Comparison of ENCODE assay signal across 18 cellular contexts in genomic region chr9:121714873-121715272, GRCh38.
DNase-seq lines count a peak whose midpoint lies in the region; TF ChIP-seq lines count a peak whose summit lies in the region.
"Had no signal": no experiment of that assay in that cellular context is flagged by ENCODE, and none has a peak within 500 bp of the region (broad histone marks: within the 10 kb centered on the region; RNA-seq: fewer than 3 reads in every experiment).

No MANE protein-coding gene starts in this region.

- H3K79me2 ChIP-seq in osteoblast (ENCODE audit: insufficient read depth, low read length) (peaks cover 36% of the 10 kb centered on the region), neural progenitor cell (ENCODE audit: low read depth) (peaks cover 88% of the 10 kb centered on the region)

- H2AFZ ChIP-seq in osteoblast (ENCODE audit: low read length) (no peak overlapping the region), neural progenitor cell (replicated peaks) (no peak overlapping the region)
- H2AFZ ChIP-seq: GM23338 had no signal

- peaks cover 11% of the 10 kb centered on the region for H3F3A ChIP-seq in neural progenitor cell (ENCODE audit: low read depth)

- no peak overlapping the region for H3K9ac ChIP-seq in neural progenitor cell
- H3K9ac ChIP-seq: BLaER1 had no signal

- intact Hi-C loops in breast epithelium (cut with DNase I; ENCODE audit: low total_unique reads), result no loop called here
- intact Hi-C loops in MCF 10A (cut with micrococcal nuclease), result no loop called here

- H4K20me1 ChIP-seq in osteoblast (ENCODE audit: insufficient read depth, low read length) (peaks cover 42% of the 10 kb centered on the region), neural progenitor cell (ENCODE audit: low read depth) (peaks cover 98% of the 10 kb centered on the region)

- BruUV-seq in MCF 10A (replicated peaks; lab: Mats Ljungman, UMichigan), result no TSS peak

- peaks cover 13% of the 10 kb centered on the region for H3K4me1 Mint-ChIP-seq in MCF 10A (ENCODE audit: insufficient read depth, unreplicated experiment)
- H3K4me1 Mint-ChIP-seq in glutamatergic neuron (ENCODE audit: low read depth, unreplicated experiment), result peaks cover 38% of the 10 kb centered on the region
- peaks cover 30% of the 10 kb centered on the region for H3K4me1 Mint-ChIP-seq in neural progenitor cell
- H3K4me1 Mint-ChIP-seq: B cell; CD4-positive, CD25-positive, alpha-beta regulatory T cell had no signal

- H3K4me3 Mint-ChIP-seq in MCF 10A (ENCODE audit: unreplicated experiment) (no peak overlapping the region), glutamatergic neuron (ENCODE audit: unreplicated experiment) (no peak overlapping the region), neural progenitor cell (no peak overlapping the region)
- H3K4me3 Mint-ChIP-seq: B cell; CD4-positive, CD25-positive, alpha-beta regulatory T cell; CD8-positive, alpha-beta T cell; GM23338; H9 had no signal

- POLR2A ChIA-PET in MCF 10A (lab: Yijun Ruan, JAX), result no interaction called here

- no peak overlapping the region for H3K4me2 ChIP-seq in osteoblast (ENCODE audit: insufficient read depth, low read length)
- H3K4me2 ChIP-seq in neural progenitor cell, result no peak overlapping the region
- H3K4me2 ChIP-seq: BLaER1, GM23338 had no signal

- H3K36me3 Mint-ChIP-seq in MCF 10A (ENCODE audit: insufficient read depth, unreplicated experiment) (no peaks in the 10 kb centered on the region), glutamatergic neuron (ENCODE audit: unreplicated experiment) (no peaks in the 10 kb centered on the region), neural progenitor cell (peaks cover 14% of the 10 kb centered on the region)
- H3K36me3 Mint-ChIP-seq: CD4-positive, CD25-positive, alpha-beta regulatory T cell; CD8-positive, alpha-beta T cell had no signal

- H3K36me3 ChIP-seq in breast epithelium, result no peaks in the 10 kb centered on the region
- no peaks in the 10 kb centered on the region for H3K36me3 ChIP-seq in osteoblast (ENCODE audit: insufficient read depth, low read length)
- H3K36me3 ChIP-seq in neural progenitor cell, result no peaks in the 10 kb centered on the region

- CTCF ChIA-PET in MCF 10A (lab: Yijun Ruan, JAX), result interaction anchor here (0.6 to 1.3 kb wide), 5 partner anchors 12 to 190 kb away, joined by 3 to 6 read pairs (median 3); no protein-coding TSS in a partner anchor

- H3K4me1 ChIP-seq in breast epithelium, result peaks cover 13 to 37% of the 10 kb centered on the region in 2 donors
- peaks cover 3% of the 10 kb centered on the region for H3K4me1 ChIP-seq in osteoblast (ENCODE audit: insufficient read depth, low read length)
- H3K4me1 ChIP-seq in neural progenitor cell, result peaks cover 19% of the 10 kb centered on the region
- H3K4me1 ChIP-seq: Caco-2 had no signal

- H3K27me3 Mint-ChIP-seq in MCF 10A (ENCODE audit: insufficient read depth, unreplicated experiment), result no peaks in the 10 kb centered on the region
- peaks cover 7% of the 10 kb centered on the region for H3K27me3 Mint-ChIP-seq in glutamatergic neuron (ENCODE audit: unreplicated experiment)
- H3K27me3 Mint-ChIP-seq in neural progenitor cell (ENCODE audit: insufficient read depth, low read depth), result peaks cover 6% of the 10 kb centered on the region
- H3K27me3 Mint-ChIP-seq: B cell; CD4-positive, CD25-positive, alpha-beta regulatory T cell had no signal

- H3K27ac ChIP-seq in breast epithelium, result peak overlapping the region; percentile 46 to 74
- H3K27ac ChIP-seq in osteoblast (ENCODE audit: low read depth, low read length), result no peak overlapping the region
- H3K27ac ChIP-seq in neural progenitor cell, result no peak overlapping the region
- H3K27ac ChIP-seq: 22Rv1, BLaER1, C4-2B had no signal

- no peaks in the 10 kb centered on the region for H3K27me3 ChIP-seq in breast epithelium
- no peaks in the 10 kb centered on the region for H3K27me3 ChIP-seq in osteoblast (ENCODE audit: insufficient read depth, low read length)
- H3K27me3 ChIP-seq in neural progenitor cell, result no peaks in the 10 kb centered on the region
- H3K27me3 ChIP-seq: BLaER1 had no signal

- TF ChIP-seq POLR2A in breast epithelium (IDR thresholded peaks at IDR 0.05), result no peak

- DNase-seq in breast epithelium (ENCODE audit: low spot score in 2 of 2), result no peak
- no peak for DNase-seq in MCF 10A (ENCODE audit: unreplicated experiment)
- no peak for DNase-seq in glutamatergic neuron
- DNase-seq in osteoblast (ENCODE audit: insufficient read length, low spot score, missing footprints), result peak; percentile 39
- no peak for DNase-seq in foreskin melanocyte
- no peak for DNase-seq in neural progenitor cell (ENCODE audit: low spot score)
- DNase-seq: Caco-2; CD4-positive, CD25-positive, alpha-beta regulatory T cell; CD8-positive, alpha-beta T cell; DMS153; DND-41; H9 had no signal

- no peaks in the 10 kb centered on the region for H3K9me3 Mint-ChIP-seq in MCF 10A (ENCODE audit: unreplicated experiment)
- peaks cover 6% of the 10 kb centered on the region for H3K9me3 Mint-ChIP-seq in glutamatergic neuron (ENCODE audit: unreplicated experiment)
- H3K9me3 Mint-ChIP-seq in neural progenitor cell, result no peaks in the 10 kb centered on the region
- H3K9me3 Mint-ChIP-seq: CD4-positive, CD25-positive, alpha-beta regulatory T cell; CD8-positive, alpha-beta T cell; GM23338; H9 had no signal

- TF ChIP-seq CTCF in breast epithelium (IDR thresholded peaks at IDR 0.05) (no peak), MCF 10A (IDR thresholded peaks at IDR 0.05; ENCODE audit: unreplicated experiment) (no peak), glutamatergic neuron (IDR thresholded peaks at IDR 0.05; ENCODE audit: partially characterized antibody, unreplicated experiment) (no peak), osteoblast (IDR thresholded peaks at IDR 0.05; ENCODE audit: extremely low read depth, low read depth, low read length) (no peak), neural progenitor cell (IDR thresholded peaks at IDR 0.05) (no peak)

- no peaks in the 10 kb centered on the region for H3K9me3 ChIP-seq in breast epithelium
- no peaks in the 10 kb centered on the region for H3K9me3 ChIP-seq in osteoblast (ENCODE audit: low read depth, low read length)
- H3K9me3 ChIP-seq in neural progenitor cell (ENCODE audit: low read depth), result no peaks in the 10 kb centered on the region
- H3K9me3 ChIP-seq: BLaER1, Caco-2 had no signal

- H3K27ac Mint-ChIP-seq in MCF 10A (ENCODE audit: low read depth, unreplicated experiment) (no peak overlapping the region), glutamatergic neuron (ENCODE audit: unreplicated experiment) (peak overlapping the region; percentile 17), neural progenitor cell (no peak overlapping the region)
- H3K27ac Mint-ChIP-seq: B cell; CD4-positive, CD25-positive, alpha-beta regulatory T cell; CD8-positive, alpha-beta T cell; GM23338; H9 had no signal

- H3K4me3 ChIP-seq in breast epithelium (no peak overlapping the region), osteoblast (ENCODE audit: insufficient read depth, low read length) (no peak overlapping the region), neural progenitor cell (no peak overlapping the region)
- H3K4me3 ChIP-seq: BLaER1, GM12878, GM23338 had no signal

Comparison
In these comparisons a context has a peak if more than half of its experiments do, and no peak if none do; other contexts are left out.
1. H3K27ac ChIP-seq: peak in breast epithelium (2 of 2); none in osteoblast (single experiment) and neural progenitor cell (single experiment).